15 cellular contexts compared by ENCODE assay signal in the genomic region with DNA sequence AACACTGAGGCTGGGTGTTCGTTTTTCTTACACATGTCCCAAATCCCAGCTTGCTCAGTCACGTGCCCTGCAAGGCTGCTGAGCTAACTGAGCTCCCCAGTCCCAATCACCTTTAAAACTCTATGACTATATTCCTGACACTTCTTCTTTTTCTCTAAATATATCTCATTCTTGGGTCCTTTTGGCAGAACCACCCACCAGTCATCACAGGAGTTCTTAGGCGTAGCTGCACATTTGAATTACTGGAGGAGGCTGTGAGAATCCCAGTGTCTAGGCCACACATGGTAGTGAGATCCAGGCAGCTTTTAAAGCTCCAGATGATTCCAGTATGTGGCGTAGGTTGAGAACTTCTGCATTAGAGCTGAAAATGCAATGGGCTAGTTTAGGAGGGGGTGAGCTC.
A peak's percentile ranks its signal among the peaks of the same experiment; 100 is the strongest.
DNase-seq lines count a peak whose midpoint lies in the region; TF ChIP-seq lines count a peak whose summit lies in the region.
"Had no signal": no experiment of that assay in that cellular context is flagged by ENCODE, and none has a peak within 500 bp of the region (broad histone marks: within the 10 kb centered on the region; RNA-seq: fewer than 3 reads in every experiment).

No MANE protein-coding gene starts in this region.

- intact Hi-C loops in thyroid gland (cut with DNase I), result no loop called here

- no peaks in the 10 kb centered on the region; the same call in 1 of the 2 replicates for H3K4me1 ChIP-seq in BE2C
- H3K4me1 ChIP-seq in thyroid gland, result no peaks in the 10 kb centered on the region

- DNase-seq in Ammon's horn (ENCODE audit: low spot score), result peak; percentile 8
- DNase-seq in caudate nucleus (lab: John Stamatoyannopoulos, UW), result peak in 31 of 61 donors; percentile 7 to 84 (median 25)
- DNase-seq in middle frontal gyrus (ENCODE audit: extremely low spot score, low spot score), result peak; percentile 28
- no peak for DNase-seq in HCEC 1CT
- no peak for DNase-seq in BE2C
- DNase-seq in thyroid gland, result no peak
- DNase-seq: C1 segment of cervical spinal cord; Calu3; CD4-positive, alpha-beta memory T cell; COR-L47; DMS53; DND-41; GM23248; H7 had no signal

- no peak overlapping the region for H3K27ac ChIP-seq in caudate nucleus (ENCODE audit: low read depth, low read length)
- H3K27ac ChIP-seq in thyroid gland, result no peak overlapping the region
- H3K27ac ChIP-seq: 22Rv1, GM23248 had no signal

- no peak for TF ChIP-seq POLR2A in thyroid gland (IDR thresholded peaks at IDR 0.05)

- H3K27me3 ChIP-seq in BE2C, result no peaks in the 10 kb centered on the region
- H3K27me3 ChIP-seq in thyroid gland, result no peaks in the 10 kb centered on the region

- 94 to 95% methylated on average over 4 of the region's 4 CpGs for whole genome bisulfite sequencing in thyroid gland, 2 donors

- H3K9me3 ChIP-seq in BE2C (no peaks in the 10 kb centered on the region), thyroid gland (no peaks in the 10 kb centered on the region)

- TF ChIP-seq CTCF in BE2C (IDR thresholded peaks at IDR 0.05; ENCODE audit: low read depth, low read length) (no peak), thyroid gland (IDR thresholded peaks at IDR 0.05) (no peak)

- H3K4me3 ChIP-seq in BE2C (ENCODE audit: low read depth, low read length) (no peak overlapping the region), thyroid gland (replicated peaks in 1 of 3) (no peak overlapping the region)
- H3K4me3 ChIP-seq: GM23248 had no signal

- no peaks in the 10 kb centered on the region for H3K36me3 ChIP-seq in BE2C
- H3K36me3 ChIP-seq in thyroid gland, result no peaks in the 10 kb centered on the region

Comparison
In these comparisons a context has a peak if more than half of its experiments do, and no peak if none do; other contexts are left out.
1. DNase-seq: peak in Ammon's horn (single experiment), caudate nucleus (31 of 61) and middle frontal gyrus (single experiment); none in HCEC 1CT (single experiment), BE2C (single experiment) and thyroid gland (0 of 2).